19 cellular contexts compared by ENCODE assay signal in genomic region chr20:37161830-37162549, GRCh38.
"Had no signal": no experiment of that assay in that cellular context is flagged by ENCODE, and none has a peak within 500 bp of the region (broad histone marks: within the 10 kb centered on the region; RNA-seq: fewer than 3 reads in every experiment).

No MANE protein-coding gene starts in this region.

- H3K27me3 ChIP-seq: esophagus squamous epithelium, hepatocyte, testis had no signal

- H3K4me3 Mint-ChIP-seq: activated CD4-positive, alpha-beta T cell treated with anti-CD3 and anti-CD28 coated beads, Interleukin-2, amount 10 ng/mL, durations not matched to agents 24 days and 14 days; activated CD8-positive, alpha-beta T cell treated with anti-CD3 and anti-CD28 coated beads for 36 hours; nephron; stimulated activated memory B cell treated with anti-CD40 and anti-IgM and Interleukin-4, amounts not matched to agents 10 μg/mL and 1 μg/mL and 100 μg/mL, for 72 hours; type B pancreatic cell had no signal

- ATAC-seq: activated CD8-positive, alpha-beta T cell treated with anti-CD3 and anti-CD28 coated beads for 36 hours; left colon; lower lobe of right lung; sciatic nerve; stimulated activated memory B cell treated with anti-CD40 and anti-IgM and Interleukin-4, amounts not matched to agents 10 μg/mL and 1 μg/mL and 100 μg/mL, for 72 hours had no signal

- DNase-seq: activated CD4-positive, alpha-beta T cell treated with anti-CD3 and anti-CD28 coated beads, Interleukin-2, amount 10 ng/mL, durations not matched to agents 24 days and 14 days; activated CD8-positive, alpha-beta T cell treated with anti-CD3 and anti-CD28 coated beads for 36 hours; activated effector memory CD4-positive, alpha-beta T cell treated with Interleukin-2 at 50 U/mL for 16 hours; activated naive CD4-positive, alpha-beta T cell treated with anti-CD3 and anti-CD28 coated beads, Interleukin-2, amount 50 U/mL, for 16 hours; activated T-cell treated with anti-CD3 and anti-CD28 coated beads, Interleukin-2, amount 50 U/mL, for 48 hours; aorta; cortex of kidney; effector CD4-positive, alpha-beta T cell; esophagus squamous epithelium; left colon; lower lobe of right lung; midbrain; stimulated activated CD4-positive, alpha-beta T cell treated with anti-CD3 and anti-CD28 coated beads, Interleukin-4, amount 100 ng/mL, for 24 hours; testis had no signal

- H3K9me3 ChIP-seq: esophagus squamous epithelium, lower lobe of right lung, testis had no signal

- H3K27ac ChIP-seq: esophagus squamous epithelium, hepatocyte, lower lobe of right lung, testis had no signal

- H3K27me3 Mint-ChIP-seq: activated CD8-positive, alpha-beta T cell treated with anti-CD3 and anti-CD28 coated beads for 36 hours; stimulated activated memory B cell treated with anti-CD40 and anti-IgM and Interleukin-4, amounts not matched to agents 10 μg/mL and 1 μg/mL and 100 μg/mL, for 72 hours had no signal

- H3K4me1 Mint-ChIP-seq: activated CD4-positive, alpha-beta T cell treated with anti-CD3 and anti-CD28 coated beads, Interleukin-2, amount 10 ng/mL, durations not matched to agents 24 days and 14 days; nephron; stimulated activated memory B cell treated with anti-CD40 and anti-IgM and Interleukin-4, amounts not matched to agents 10 μg/mL and 1 μg/mL and 100 μg/mL, for 72 hours had no signal

- H3K36me3 ChIP-seq: lower lobe of right lung had no signal

- H3K4me3 ChIP-seq: esophagus squamous epithelium, hepatocyte, lower lobe of right lung, testis had no signal

- H3K27ac Mint-ChIP-seq: activated CD4-positive, alpha-beta T cell treated with anti-CD3 and anti-CD28 coated beads, Interleukin-2, amount 10 ng/mL, durations not matched to agents 24 days and 14 days; activated CD8-positive, alpha-beta T cell treated with anti-CD3 and anti-CD28 coated beads for 36 hours; nephron; stimulated activated memory B cell treated with anti-CD40 and anti-IgM and Interleukin-4, amounts not matched to agents 10 μg/mL and 1 μg/mL and 100 μg/mL, for 72 hours; type B pancreatic cell had no signal

- H3K4me1 ChIP-seq: esophagus squamous epithelium, lower lobe of right lung, testis had no signal
